Comparison of ENCODE assay signal across 16 cellular contexts in genomic region chr2:209463226-209463625, GRCh38. TPM values are rescaled to one million over a fixed set of nuclear protein-coding genes. Genes with fewer than 3 reads are reported as not detected.
DNase-seq lines count a peak whose midpoint lies in the region; ATAC-seq and TF ChIP-seq lines count a peak whose summit lies in the region.
"Had no signal": no experiment of that assay in that cellular context is flagged by ENCODE, and none has a peak within 500 bp of the region (broad histone marks: within the 10 kb centered on the region; RNA-seq: fewer than 3 reads in every experiment).

No MANE protein-coding gene starts in this region.

- in situ Hi-C loops in gastrocnemius medialis (cut with MboI; ENCODE audit: low sequenced_read_pairs in 4 of 4): no loop called here

- POLR2A ChIA-PET in PC-9 (lab: Charles Lee; ENCODE audit: unreplicated experiment) (interaction anchor here (0.5 to 0.8 kb wide), 2 partner anchors 39 to 74 kb away, joined by 3 to 6 read pairs; partner anchors contain the start of gene MAP2), GM10248 (lab: Yijun Ruan, JAX) (no interaction called here)
- POLR2A ChIA-PET in activated CD4-positive, alpha-beta memory T cell treated with anti-CD3 and anti-CD28 coated beads for 36 hours (lab: Charles Lee): no interaction called here

- H3K9me3 Mint-ChIP-seq in activated CD4-positive, alpha-beta memory T cell treated with anti-CD3 and anti-CD28 coated beads for 36 hours: no peaks in the 10 kb centered on the region
- H3K9me3 Mint-ChIP-seq: CD8-positive, alpha-beta memory T cell; T-helper 2 cell treated with Interferon-gamma antibody and Interleukin-4, amounts not matched to agents 5 μg/mL and 100 μg/mL, for 36 hours had no signal

- H3K4me3 ChIP-seq in BE2C (ENCODE audit: low read depth, low read length) (no peak overlapping the region), PC-9 (no peak overlapping the region), gastrocnemius medialis (no peak overlapping the region)
- H3K4me3 ChIP-seq: lung had no signal

- no peaks in the 10 kb centered on the region for H3K27me3 Mint-ChIP-seq in activated CD4-positive, alpha-beta memory T cell treated with anti-CD3 and anti-CD28 coated beads for 36 hours
- H3K27me3 Mint-ChIP-seq: brain; CD8-positive, alpha-beta memory T cell had no signal

- no peaks in the 10 kb centered on the region; the same call in 1 of the 2 replicates for H3F3A ChIP-seq in PC-9 (ENCODE audit: insufficient read depth, low read depth)

- no peaks in the 10 kb centered on the region for H3K79me2 ChIP-seq in PC-9 (ENCODE audit: low read depth)

- CTCF ChIA-PET in PC-9 (lab: Charles Lee): interaction anchor here (0.7 kb wide), 1 partner anchor 38 kb away, joined by 3 read pairs; no protein-coding TSS in a partner anchor
- CTCF ChIA-PET in activated CD4-positive, alpha-beta memory T cell treated with anti-CD3 and anti-CD28 coated beads for 36 hours (lab: Charles Lee): interaction anchor here (0.6 kb wide), 1 partner anchor 93 kb away, joined by 4 read pairs; no protein-coding TSS in a partner anchor
- CTCF ChIA-PET in GM10248 (lab: Yijun Ruan, JAX): no interaction called here

- no peaks in the 10 kb centered on the region for H4K20me1 ChIP-seq in PC-9 (ENCODE audit: insufficient read depth)

- ATAC-seq in GM21423 (IDR thresholded peaks at IDR 0.05; ENCODE audit: unreplicated experiment) (peak; percentile 52), foreskin keratinocyte (no peak), gastrocnemius medialis (no peak)

- no peak overlapping the region for H2AFZ ChIP-seq in PC-9

- TF ChIP-seq POLR2A in gastrocnemius medialis (IDR thresholded peaks at IDR 0.05): no peak

- no peak overlapping the region for H3K4me3 Mint-ChIP-seq in activated CD4-positive, alpha-beta memory T cell treated with anti-CD3 and anti-CD28 coated beads for 36 hours
- H3K4me3 Mint-ChIP-seq: brain; CD8-positive, alpha-beta memory T cell; T-helper 2 cell treated with Interferon-gamma antibody and Interleukin-4, amounts not matched to agents 5 μg/mL and 100 μg/mL, for 36 hours had no signal

- no peaks in the 10 kb centered on the region for H3K9me3 ChIP-seq in BE2C
- H3K9me3 ChIP-seq in PC-9 (ENCODE audit: insufficient read depth, low read depth): no peaks in the 10 kb centered on the region; the same call in 1 of the 2 replicates
- H3K9me3 ChIP-seq in gastrocnemius medialis: no peaks in the 10 kb centered on the region

- no peaks in the 10 kb centered on the region for H3K4me1 Mint-ChIP-seq in activated CD4-positive, alpha-beta memory T cell treated with anti-CD3 and anti-CD28 coated beads for 36 hours (ENCODE audit: low read depth)
- H3K4me1 Mint-ChIP-seq: CD8-positive, alpha-beta memory T cell had no signal

- no peaks in the 10 kb centered on the region for H3K36me3 Mint-ChIP-seq in activated CD4-positive, alpha-beta memory T cell treated with anti-CD3 and anti-CD28 coated beads for 36 hours
- H3K36me3 Mint-ChIP-seq: CD8-positive, alpha-beta memory T cell had no signal

- peaks cover 3% of the 10 kb centered on the region; the same call in 1 of the 2 replicates for H3K4me1 ChIP-seq in BE2C
- H3K4me1 ChIP-seq in PC-9 (replicated peaks; ENCODE audit: insufficient read depth): no peaks in the 10 kb centered on the region
- H3K4me1 ChIP-seq in foreskin keratinocyte: peaks cover 7% of the 10 kb centered on the region
- H3K4me1 ChIP-seq in gastrocnemius medialis: no peaks in the 10 kb centered on the region

- DNase-seq in BE2C (no peak), PC-9 (no peak), foreskin keratinocyte (no peak), gastrocnemius medialis (no peak), GM10248 (ENCODE audit: extremely low spot score) (no peak), SKM-1 treated with dmso at 0.1 percent for 144 hours (lab: John Stamatoyannopoulos, UW; ENCODE audit: unreplicated experiment) (no peak)
- DNase-seq in activated CD4-positive, alpha-beta memory T cell treated with anti-CD3 and anti-CD28 coated beads for 36 hours: no peak
- DNase-seq: CD8-positive, alpha-beta memory T cell; NCI-H510A; posterior cingulate gyrus; substantia nigra had no signal

- BruUV-seq in PC-9 (replicated peaks; lab: Mats Ljungman, UMichigan): no TSS peak

- H3K27ac ChIP-seq in PC-9 (no peak overlapping the region), foreskin keratinocyte (no peak overlapping the region), gastrocnemius medialis (no peak overlapping the region)
- H3K27ac ChIP-seq: KMS-11 had no signal

- no peak overlapping the region for H3K4me2 ChIP-seq in PC-9
- H3K4me2 ChIP-seq: KMS-11 had no signal

- TF ChIP-seq CTCF in BE2C (IDR thresholded peaks at IDR 0.05; ENCODE audit: low read depth, low read length): peak; percentile 53
- peak; percentile 15; the same call in 1 of the 2 replicates for TF ChIP-seq CTCF in PC-9 (conservative IDR thresholded peaks at IDR 0.05)
- TF ChIP-seq CTCF in foreskin keratinocyte (conservative IDR thresholded peaks at IDR 0.05): peak; percentile 37
- TF ChIP-seq CTCF in gastrocnemius medialis (IDR thresholded peaks at IDR 0.05 in 4 of 5, conservative IDR thresholded peaks at IDR 0.05 in 1 of 5): peak in 1 of 5 experiments; percentile 14
- TF ChIP-seq CTCF in GM10248 (IDR thresholded peaks at IDR 0.05; ENCODE audit: control extremely low read depth, extremely low read depth, low read depth, missing control alignments): no peak

- H3K27me3 ChIP-seq in BE2C (no peaks in the 10 kb centered on the region), PC-9 (ENCODE audit: insufficient read depth, low read depth) (no peaks in the 10 kb centered on the region), foreskin keratinocyte (no peaks in the 10 kb centered on the region), gastrocnemius medialis (no peaks in the 10 kb centered on the region)

- H3K9me2 ChIP-seq in PC-9 (ENCODE audit: insufficient read depth): no peaks in the 10 kb centered on the region

- intact Hi-C loops in PC-9 (cut with micrococcal nuclease; ENCODE audit: unreplicated experiment): no loop called here
- intact Hi-C loops in gastrocnemius medialis (cut with DNase I; ENCODE audit: low total_unique reads): no loop called here
- intact Hi-C loops in activated CD4-positive, alpha-beta memory T cell treated with anti-CD3 and anti-CD28 coated beads for 36 hours (cut with micrococcal nuclease): no loop called here

- no peak overlapping the region for H3K27ac Mint-ChIP-seq in activated CD4-positive, alpha-beta memory T cell treated with anti-CD3 and anti-CD28 coated beads for 36 hours
- H3K27ac Mint-ChIP-seq: CD8-positive, alpha-beta memory T cell; T-helper 2 cell treated with Interferon-gamma antibody and Interleukin-4, amounts not matched to agents 5 μg/mL and 100 μg/mL, for 36 hours had no signal

- H3K36me3 ChIP-seq in BE2C (no peaks in the 10 kb centered on the region), PC-9 (ENCODE audit: low read depth) (no peaks in the 10 kb centered on the region), gastrocnemius medialis (no peaks in the 10 kb centered on the region)

RNA-seq across cellular contexts. Expression of gene MAP2, which starts 39.4 kb away (rescaled TPM):
- polyA plus RNA-seq in BE2C (2012; ENCODE audit: insufficient read depth, insufficient read length, low read depth): 104 TPM
- total RNA-seq in PC-9 (2021) (67.7 and 71.1 TPM in 2 replicates), foreskin keratinocyte (7.4 and 9.1 TPM in 2 replicates), gastrocnemius medialis (1 to 10 TPM; 1.8 to 2.7 (median 2.2) TPM)
- polyA plus RNA-seq in foreskin keratinocyte: 3.1 and 3.6 TPM in 2 replicates
- total RNA-seq in activated CD4-positive, alpha-beta memory T cell treated with anti-CD3 and anti-CD28 coated beads for 36 hours: under 1 TPM; 0.07 to 0.27 TPM
- total RNA-seq: CD8-positive, alpha-beta memory T cell had no signal
